Comparison of ENCODE assay signal across 31 cellular contexts in genomic region chr11:92728628-92729027, GRCh38.
"Had no signal": no experiment of that assay in that cellular context is flagged by ENCODE, and none has a peak within 500 bp of the region (broad histone marks: within the 10 kb centered on the region; RNA-seq: fewer than 3 reads in every experiment).

No MANE protein-coding gene starts in this region.

- H3K4me3 Mint-ChIP-seq: activated CD4-positive, alpha-beta memory T cell treated with anti-CD3 and anti-CD28 coated beads for 36 hours; activated CD4-positive, alpha-beta T cell treated with anti-CD3 and anti-CD28 coated beads for 36 hours; activated naive CD4-positive, alpha-beta T cell treated with anti-CD3 and anti-CD28 coated beads for 36 hours; activated T-cell treated with anti-CD3 and anti-CD28 coated beads, Interleukin-2, amount 50 U/mL, for 4 hours; activated T-helper 1 cell treated with anti-CD3 and anti-CD28 coated beads, Interleukin-12 subunit alpha, Interleukin-12 subunit beta, Interleukin-2, Interleukin-4 antibody, amounts not matched to agents 30 ng/mL and 10 ng/mL and 1 ng/mL, durations not matched to agents 14 hours and 24 hours and 36 hours; T-helper 1 cell treated with Interleukin-12 subunit alpha and Interleukin-12 subunit beta and Interleukin-4 antibody, amounts not matched to agents 30 μg/mL and 1 μg/mL, for 36 hours; T-helper 2 cell treated with Interferon-gamma antibody and Interleukin-4, amounts not matched to agents 5 μg/mL and 100 μg/mL, for 36 hours; WTC11 had no signal

- H3K4me1 Mint-ChIP-seq: activated CD4-positive, alpha-beta T cell treated with anti-CD3 and anti-CD28 coated beads for 36 hours had no signal

- H3K4me2 ChIP-seq: SK-N-SH had no signal

- H3K27me3 Mint-ChIP-seq: activated CD4-positive, alpha-beta memory T cell treated with anti-CD3 and anti-CD28 coated beads for 36 hours; activated CD4-positive, alpha-beta T cell treated with anti-CD3 and anti-CD28 coated beads for 36 hours had no signal

- ATAC-seq: activated CD4-positive, alpha-beta T cell treated with anti-CD3 and anti-CD28 coated beads for 36 hours; activated CD4-positive, CD25-positive, alpha-beta regulatory T cell treated with anti-CD3 and anti-CD28 coated beads, Interleukin-2, amount 50 U/mL, for 24 hours; activated naive CD4-positive, alpha-beta T cell treated with anti-CD3 and anti-CD28 coated beads, Interleukin-2, amount 50 U/mL, for 72 hours; activated T-cell treated with anti-CD3 and anti-CD28 coated beads, Interleukin-2, amount 50 U/mL, for 4 hours; body of pancreas; Panc1; WTC11 had no signal

- DNase-seq: activated CD4-positive, alpha-beta memory T cell treated with anti-CD3 and anti-CD28 coated beads for 36 hours; activated CD4-positive, alpha-beta T cell treated with anti-CD3 and anti-CD28 coated beads for 36 hours; activated CD4-positive, alpha-beta T cell treated with anti-CD3 and anti-CD28 coated beads, Interleukin-2, amount 50 U/mL, for 1 hour; activated CD8-positive, alpha-beta memory T cell treated with anti-CD3 and anti-CD28 coated beads, Interleukin-2, amount 50 U/mL, for 4 hours; activated gamma-delta T cell treated with Interleukin-2 at 50 U/mL for 16 hours; activated naive CD4-positive, alpha-beta T cell treated with anti-CD3 and anti-CD28 coated beads for 36 hours; activated T-cell treated with anti-CD3 and anti-CD28 coated beads for 4 hours; activated T-cell treated with anti-CD3 and anti-CD28 coated beads, Interleukin-2, amount 50 U/mL, for 4 hours; adrenal gland; body of pancreas; caudate nucleus; cerebellar nuclear complex; NCI-H1105; NCI-H1436; NCI-H1694; NCI-H1930; NCI-H2081 treated with DMSO at 0.1 percent for 48 hours; NCI-H345; NCI-H526 treated with DMSO at 0.1 percent for 48 hours; NCI-H774; SHP77; SK-N-SH had no signal

- H3K27ac ChIP-seq: adrenal gland, body of pancreas, breast epithelium, SJCRH30 had no signal

- H3K36me3 ChIP-seq: adrenal gland, breast epithelium, SJCRH30 had no signal

- H3K4me1 ChIP-seq: adrenal gland, body of pancreas, breast epithelium, SJCRH30 had no signal

- H3K9me2 ChIP-seq: SK-N-SH had no signal

- H3K9ac ChIP-seq: SK-N-SH had no signal

- H3K9me3 Mint-ChIP-seq: activated naive CD4-positive, alpha-beta T cell treated with anti-CD3 and anti-CD28 coated beads for 36 hours; activated T-helper 1 cell treated with anti-CD3 and anti-CD28 coated beads, Interleukin-12 subunit alpha, Interleukin-12 subunit beta, Interleukin-2, Interleukin-4 antibody, amounts not matched to agents 30 ng/mL and 10 ng/mL and 1 ng/mL, durations not matched to agents 14 hours and 24 hours and 36 hours; T-helper 1 cell treated with Interleukin-12 subunit alpha and Interleukin-12 subunit beta and Interleukin-4 antibody, amounts not matched to agents 30 μg/mL and 1 μg/mL, for 36 hours; T-helper 2 cell treated with Interferon-gamma antibody and Interleukin-4, amounts not matched to agents 5 μg/mL and 100 μg/mL, for 36 hours had no signal

- H3K27me3 ChIP-seq: adrenal gland, body of pancreas, SJCRH30 had no signal

- H3K4me3 ChIP-seq: adrenal gland, body of pancreas, breast epithelium, SJCRH30 had no signal

- H3K27ac Mint-ChIP-seq: activated CD4-positive, alpha-beta memory T cell treated with anti-CD3 and anti-CD28 coated beads for 36 hours; activated CD4-positive, alpha-beta T cell treated with anti-CD3 and anti-CD28 coated beads for 36 hours; activated naive CD4-positive, alpha-beta T cell treated with anti-CD3 and anti-CD28 coated beads for 36 hours; activated naive CD4-positive, alpha-beta T cell treated with anti-CD3 and anti-CD28 coated beads, Interleukin-2, amount 50 U/mL, for 72 hours; activated T-helper 1 cell treated with anti-CD3 and anti-CD28 coated beads, Interleukin-12 subunit alpha, Interleukin-12 subunit beta, Interleukin-2, Interleukin-4 antibody, amounts not matched to agents 30 ng/mL and 10 ng/mL and 1 ng/mL, durations not matched to agents 14 hours and 24 hours and 36 hours; T-helper 1 cell treated with Interleukin-12 subunit alpha and Interleukin-12 subunit beta and Interleukin-4 antibody, amounts not matched to agents 30 μg/mL and 1 μg/mL, for 36 hours; T-helper 2 cell treated with Interferon-gamma antibody and Interleukin-4, amounts not matched to agents 5 μg/mL and 100 μg/mL, for 36 hours had no signal

- H3K36me3 Mint-ChIP-seq: activated CD4-positive, alpha-beta memory T cell treated with anti-CD3 and anti-CD28 coated beads for 36 hours; activated naive CD4-positive, alpha-beta T cell treated with anti-CD3 and anti-CD28 coated beads, Interleukin-2, amount 50 U/mL, for 72 hours; WTC11 had no signal
